14 cellular contexts compared by ENCODE assay signal in the genomic region with DNA sequence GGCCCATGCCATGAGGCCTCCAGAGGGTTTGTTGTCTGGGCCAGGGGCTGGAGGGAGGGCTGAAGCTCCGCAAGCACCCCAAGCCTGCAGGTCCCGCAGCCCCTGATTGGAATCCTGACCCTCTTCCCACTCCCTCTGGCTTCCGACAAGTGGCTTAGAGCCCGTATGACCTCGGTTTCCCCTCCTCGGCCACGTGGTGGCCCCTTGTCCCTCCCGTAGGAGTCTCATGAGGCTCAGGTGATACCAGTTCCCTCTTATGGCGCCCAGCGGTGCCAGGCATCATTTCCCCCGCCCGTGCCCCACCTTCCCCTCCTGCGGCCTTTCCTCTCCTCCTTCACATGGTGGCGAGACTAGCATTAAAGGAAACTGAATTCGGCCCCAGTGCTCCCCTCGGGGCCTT. TPM values are rescaled to one million over a fixed set of nuclear protein-coding genes. Genes with fewer than 3 reads are reported as not detected.
DNase-seq lines count a peak whose midpoint lies in the region; ATAC-seq and TF ChIP-seq lines count a peak whose summit lies in the region.
"Had no signal": no experiment of that assay in that cellular context is flagged by ENCODE, and none has a peak within 500 bp of the region (broad histone marks: within the 10 kb centered on the region; RNA-seq: fewer than 3 reads in every experiment).

No MANE protein-coding gene starts in this region.

- peaks cover 48 to 98% (median 88%) of the 10 kb centered on the region in 11 experiments for H3K36me3 ChIP-seq in BLaER1 treated with 17β-estradiol and CSF1 and Interleukin-3, amounts not matched to agents 10 nM and 100 nM
- no peaks in the 10 kb centered on the region for H3K36me3 ChIP-seq in liver (ENCODE audit: control insufficient read depth in 4 of 4, insufficient read depth in 3 of 4, low read depth in 1 of 4, low read length in 3 of 4)

- no peaks in the 10 kb centered on the region for H3K4me1 Mint-ChIP-seq in T-helper 17 cell
- H3K4me1 Mint-ChIP-seq in stimulated activated effector memory CD8-positive, alpha-beta T cell treated with anti-CD3 and anti-CD28 coated beads, Interleukin-12 subunit alpha, Interleukin-12 subunit beta, amount 100 ng/mL, for 72 hours, result peaks cover 17% of the 10 kb centered on the region
- H3K4me1 Mint-ChIP-seq in CD14-positive monocyte, result peaks cover under 1% of the 10 kb centered on the region

- H3K27me3 ChIP-seq in BLaER1 treated with 17β-estradiol and CSF1 and Interleukin-3, amounts not matched to agents 10 nM and 100 nM, result no peaks in the 10 kb centered on the region
- no peaks in the 10 kb centered on the region for H3K27me3 ChIP-seq in liver (ENCODE audit: control insufficient read depth in 4 of 4, insufficient read depth in 4 of 4, low read length in 3 of 4)
- H3K27me3 ChIP-seq: BE2C had no signal

- H4K20me1 ChIP-seq in BLaER1 treated with 17β-estradiol and CSF1 and Interleukin-3, amounts not matched to agents 10 nM and 100 nM, result peaks cover 0 to 82% (median 57%) of the 10 kb centered on the region in 11 experiments; a peak in 16 of 22 replicates

- intact Hi-C loops in CD14-positive monocyte (cut with micrococcal nuclease) (no loop called here), left ventricle myocardium superior (cut with micrococcal nuclease) (no loop called here)

- H3K27ac Mint-ChIP-seq in T-helper 17 cell, result peak overlapping the region; percentile 45
- peak overlapping the region; percentile 35 for H3K27ac Mint-ChIP-seq in stimulated activated effector memory CD8-positive, alpha-beta T cell treated with anti-CD3 and anti-CD28 coated beads, Interleukin-12 subunit alpha, Interleukin-12 subunit beta, amount 100 ng/mL, for 72 hours
- peak overlapping the region in 1 of 7 donors; percentile 60 for H3K27ac Mint-ChIP-seq in CD14-positive monocyte
- H3K27ac Mint-ChIP-seq: IgD-negative memory B cell had no signal

- peak overlapping the region in 6 of 11 experiments; percentile 4 to 35 (median 32); a peak in 5 of 22 replicates for H3K9ac ChIP-seq in BLaER1 treated with 17β-estradiol and CSF1 and Interleukin-3, amounts not matched to agents 10 nM and 100 nM
- H3K9ac ChIP-seq in liver (ENCODE audit: low read depth in 1 of 2, low read length in 2 of 2), result no peak overlapping the region

- no peak for ATAC-seq in T-helper 17 cell
- no peak for ATAC-seq in stimulated activated effector memory CD8-positive, alpha-beta T cell treated with anti-CD3 and anti-CD28 coated beads, Interleukin-12 subunit alpha, Interleukin-12 subunit beta, amount 100 ng/mL, for 72 hours
- ATAC-seq in left ventricle myocardium superior, result no peak
- ATAC-seq: A549 had no signal

- no peaks in the 10 kb centered on the region for H3K9me3 Mint-ChIP-seq in stimulated activated effector memory CD8-positive, alpha-beta T cell treated with anti-CD3 and anti-CD28 coated beads, Interleukin-12 subunit alpha, Interleukin-12 subunit beta, amount 100 ng/mL, for 72 hours
- no peaks in the 10 kb centered on the region for H3K9me3 Mint-ChIP-seq in CD14-positive monocyte
- H3K9me3 Mint-ChIP-seq: CD4-positive, CD25-positive, alpha-beta regulatory T cell; IgD-negative memory B cell had no signal

- no peak for TF ChIP-seq CTCF in liver (IDR thresholded peaks at IDR 0.05; ENCODE audit: low read depth, low read length, missing input control)
- no peak for TF ChIP-seq CTCF in CD14-positive monocyte (IDR thresholded peaks at IDR 0.05)

- no peak overlapping the region for H3K4me2 ChIP-seq in BLaER1 treated with 17β-estradiol and CSF1 and Interleukin-3, amounts not matched to agents 10 nM and 100 nM
- H3K4me2 ChIP-seq: A549 had no signal

- H3K4me3 Mint-ChIP-seq in T-helper 17 cell (no peak overlapping the region), CD14-positive monocyte (no peak overlapping the region)
- H3K4me3 Mint-ChIP-seq in stimulated activated effector memory CD8-positive, alpha-beta T cell treated with anti-CD3 and anti-CD28 coated beads, Interleukin-12 subunit alpha, Interleukin-12 subunit beta, amount 100 ng/mL, for 72 hours, result no peak overlapping the region
- H3K4me3 Mint-ChIP-seq: IgD-negative memory B cell had no signal

- peak overlapping the region in 1 of 11 experiments; percentile 22; a peak in 2 of 22 replicates for H3K27ac ChIP-seq in BLaER1 treated with 17β-estradiol and CSF1 and Interleukin-3, amounts not matched to agents 10 nM and 100 nM
- peak overlapping the region; percentile 84 to 86 for H3K27ac ChIP-seq in liver (ENCODE audit: low read depth in 1 of 2, low read length in 2 of 2)
- H3K27ac ChIP-seq: A549 had no signal

- H3K4me3 ChIP-seq in BLaER1 treated with 17β-estradiol and CSF1 and Interleukin-3, amounts not matched to agents 10 nM and 100 nM, result no peak overlapping the region
- H3K4me3 ChIP-seq in liver (ENCODE audit: low read depth in 1 of 3, low read length in 3 of 3), result no peak overlapping the region
- H3K4me3 ChIP-seq: A549 had no signal

- no peaks in the 10 kb centered on the region for H3K27me3 Mint-ChIP-seq in T-helper 17 cell
- H3K27me3 Mint-ChIP-seq in CD14-positive monocyte (ENCODE audit: low read depth in 3 of 3), result no peaks in the 10 kb centered on the region
- H3K27me3 Mint-ChIP-seq: CD4-positive, CD25-positive, alpha-beta regulatory T cell; IgD-negative memory B cell had no signal

- TF ChIP-seq RAD21 in liver (IDR thresholded peaks at IDR 0.05), result no peak

- DNase-seq in T-helper 17 cell, result no peak
- no peak for DNase-seq in stimulated activated effector memory CD8-positive, alpha-beta T cell treated with anti-CD3 and anti-CD28 coated beads, Interleukin-12 subunit alpha, Interleukin-12 subunit beta, amount 100 ng/mL, for 72 hours (ENCODE audit: low spot score in 2 of 2)
- no peak for DNase-seq in CD14-positive monocyte (ENCODE audit: low spot score)
- DNase-seq in stimulated activated CD4-positive, alpha-beta T cell treated with anti-CD3 and anti-CD28 coated beads, Interleukin-1b, Interleukin-23, amount 100 ng/mL, for 48 hours, result no peak
- no peak for DNase-seq in left ventricle myocardium superior
- DNase-seq: Calu3; CD4-positive, CD25-positive, alpha-beta regulatory T cell; DMS 273 treated with DMSO at 0.1 percent for 48 hours; H7 had no signal

- 96% methylated on average over 16 of the region's 16 CpGs for WGBS in liver

- peaks cover 13 to 53% (median 34%) of the 10 kb centered on the region in 10 experiments for H3K4me1 ChIP-seq in BLaER1 treated with 17β-estradiol and CSF1 and Interleukin-3, amounts not matched to agents 10 nM and 100 nM
- peaks cover 13 to 27% (median 19%) of the 10 kb centered on the region in 4 donors for H3K4me1 ChIP-seq in liver (ENCODE audit: control insufficient read depth in 4 of 4, insufficient read depth in 4 of 4, low read length in 3 of 4)
- H3K4me1 ChIP-seq: A549, BE2C had no signal

- H3K9me3 ChIP-seq in BLaER1 treated with 17β-estradiol and CSF1 and Interleukin-3, amounts not matched to agents 10 nM and 100 nM (replicated peaks in 1 of 11), result no peaks in the 10 kb centered on the region
- H3K9me3 ChIP-seq in T-helper 17 cell (ENCODE audit: control insufficient read depth, low read length, poor library complexity, severe bottlenecking) (no peaks in the 10 kb centered on the region), liver (ENCODE audit: control insufficient read depth in 4 of 4, low read length in 3 of 4) (no peaks in the 10 kb centered on the region)
- H3K9me3 ChIP-seq: A549, BE2C had no signal

- H3K36me3 Mint-ChIP-seq in T-helper 17 cell (ENCODE audit: low read depth), result no peaks in the 10 kb centered on the region
- peaks cover 74% of the 10 kb centered on the region for H3K36me3 Mint-ChIP-seq in stimulated activated effector memory CD8-positive, alpha-beta T cell treated with anti-CD3 and anti-CD28 coated beads, Interleukin-12 subunit alpha, Interleukin-12 subunit beta, amount 100 ng/mL, for 72 hours
- peaks cover 23 to 55% of the 10 kb centered on the region in 2 donors for H3K36me3 Mint-ChIP-seq in CD14-positive monocyte

TF ChIP-seq in liver, 16 proteins besides CTCF, POLR2A, EP300 and RAD21:
- no peak for TF ChIP-seq GABPA (IDR thresholded peaks at IDR 0.05 in 1 of 2, conservative IDR thresholded peaks at IDR 0.05 in 1 of 2)

RNA-seq across cellular contexts. Expression of a gene that starts 6.1 kb away (rescaled TPM):
- total RNA-seq in T-helper 17 cell (10 to 100 TPM; 24.2 to 28.1 TPM), liver (10 to 100 TPM; 45.6 to 56.2 TPM), left ventricle myocardium superior (59.2 TPM)
- polyA plus RNA-seq in liver (10 to 100 TPM; 39.1 to 43.8 TPM), CD14-positive monocyte (10 to 100 TPM; 14.6 to 17.6 TPM)

RNA-seq across cellular contexts. Expression of a gene that starts 8.4 kb away (rescaled TPM):
- 10 to 100 TPM; 29.2 to 31.9 TPM for total RNA-seq in T-helper 17 cell
- total RNA-seq in liver, result 10 to 100 TPM; 16.7 to 23.2 TPM
- polyA plus RNA-seq in liver, result 10 to 100 TPM; 18.9 to 38.4 TPM
- polyA plus RNA-seq in CD14-positive monocyte, result 10 to 100 TPM; 21.6 to 22.0 TPM
- 68.7 TPM for total RNA-seq in left ventricle myocardium superior

RNA-seq across cellular contexts. Expression of a gene that starts 28.2 kb away (rescaled TPM):
- total RNA-seq in T-helper 17 cell (1 to 10 TPM; 3.0 to 3.2 TPM), liver (1 to 10 TPM; 2.7 to 3.3 TPM), left ventricle myocardium superior (4.7 TPM)
- polyA plus RNA-seq in liver (1 to 10 TPM in 1 of 2 donors, under 1 TPM in 1; 0.94 to 1.5 TPM), CD14-positive monocyte (under 1 TPM; 0.79 to 0.91 TPM)

RNA-seq across cellular contexts. Expression of a gene that starts 49.8 kb away (rescaled TPM):
- total RNA-seq in T-helper 17 cell (1 to 10 TPM; 3.0 to 3.4 TPM), liver (1 to 10 TPM; 2.4 to 2.8 TPM), left ventricle myocardium superior (9.6 TPM)
- polyA plus RNA-seq in liver (1 to 10 TPM; 1.3 to 2.0 TPM), CD14-positive monocyte (1 to 10 TPM; 2.6 to 2.9 TPM)

RNA-seq across cellular contexts. Expression of a gene that starts 51.6 kb away (rescaled TPM):
- total RNA-seq in T-helper 17 cell (10 to 100 TPM; 12.3 to 20.6 TPM), liver (10 to 100 TPM; 19.8 to 29.0 TPM), left ventricle myocardium superior (26.6 TPM)
- polyA plus RNA-seq in liver (10 to 100 TPM; 20.1 to 28.2 TPM), CD14-positive monocyte (10 to 100 TPM; 37.0 to 39.5 TPM)

Comparison
In these comparisons a context has a peak if more than half of its experiments do, and no peak if none do; other contexts are left out.
1. H3K9ac ChIP-seq: peak in BLaER1 treated with 17β-estradiol and CSF1 and Interleukin-3, amounts not matched to agents 10 nM and 100 nM (6 of 11); none in liver (0 of 2).